1 cellular context compared by ENCODE assay signal in the genomic region with DNA sequence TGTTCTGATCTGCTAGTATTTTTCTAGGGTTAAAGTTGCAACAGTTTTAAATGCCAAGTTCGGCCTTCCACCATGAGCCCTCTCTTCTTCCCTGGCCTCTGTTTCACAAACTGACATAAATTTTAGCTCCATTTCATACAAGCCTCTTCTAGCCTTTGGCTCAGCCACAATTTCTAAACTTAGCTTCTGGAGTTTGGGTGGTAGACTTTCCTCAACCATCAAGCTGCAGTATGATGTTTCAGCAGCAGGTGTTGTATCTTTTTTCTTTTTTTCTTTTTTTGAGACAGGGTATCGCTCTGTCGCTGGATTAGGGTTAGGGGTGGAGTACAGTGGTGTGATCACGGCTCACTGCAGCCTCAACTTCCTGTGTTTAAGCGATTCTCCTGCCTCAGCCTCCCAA.
TF ChIP-seq lines count a peak whose summit lies in the region.

No MANE protein-coding gene starts in this region.

TF ChIP-seq in GM12878, 131 proteins besides CTCF, POLR2A, EP300 and RAD21:
- TF ChIP-seq BMI1 (IDR thresholded peaks at IDR 0.05; ENCODE audit: borderline replicate concordance) (no peak), FOS (IDR thresholded peaks at IDR 0.05; ENCODE audit: borderline replicate concordance, extremely low read depth, insufficient read length) (no peak), NFIC (IDR thresholded peaks at IDR 0.05; ENCODE audit: low read depth, low read length) (no peak), SP1 (IDR thresholded peaks at IDR 0.05; ENCODE audit: low read depth, low read length) (no peak), TBL1XR1 (IDR thresholded peaks at IDR 0.05; ENCODE audit: low read depth, low read length) (no peak), STAT1 (conservative IDR thresholded peaks at IDR 0.05) (no peak), ZNF274 (IDR thresholded peaks at IDR 0.05; ENCODE audit: insufficient read depth, insufficient read length) (no peak), PRDM15 (CRISPR knock-in tag; IDR thresholded peaks at IDR 0.05) (no peak), CREB1 (IDR thresholded peaks at IDR 0.05; ENCODE audit: low read depth) (no peak), SUPT20H (IDR thresholded peaks at IDR 0.05; ENCODE audit: borderline replicate concordance, control insufficient read depth, low read depth, low read length) (no peak), NR2C2 (IDR thresholded peaks at IDR 0.05; ENCODE audit: borderline replicate concordance, control insufficient read depth, insufficient read length, low read depth) (no peak), EZH2 (IDR thresholded peaks at IDR 0.05; ENCODE audit: borderline replicate concordance, control insufficient read depth, low read depth, low read length) (no peak), NFYA (IDR thresholded peaks at IDR 0.05; ENCODE audit: borderline replicate concordance, low read depth, low read length) (no peak)
- TF ChIP-seq, protein P1, sequence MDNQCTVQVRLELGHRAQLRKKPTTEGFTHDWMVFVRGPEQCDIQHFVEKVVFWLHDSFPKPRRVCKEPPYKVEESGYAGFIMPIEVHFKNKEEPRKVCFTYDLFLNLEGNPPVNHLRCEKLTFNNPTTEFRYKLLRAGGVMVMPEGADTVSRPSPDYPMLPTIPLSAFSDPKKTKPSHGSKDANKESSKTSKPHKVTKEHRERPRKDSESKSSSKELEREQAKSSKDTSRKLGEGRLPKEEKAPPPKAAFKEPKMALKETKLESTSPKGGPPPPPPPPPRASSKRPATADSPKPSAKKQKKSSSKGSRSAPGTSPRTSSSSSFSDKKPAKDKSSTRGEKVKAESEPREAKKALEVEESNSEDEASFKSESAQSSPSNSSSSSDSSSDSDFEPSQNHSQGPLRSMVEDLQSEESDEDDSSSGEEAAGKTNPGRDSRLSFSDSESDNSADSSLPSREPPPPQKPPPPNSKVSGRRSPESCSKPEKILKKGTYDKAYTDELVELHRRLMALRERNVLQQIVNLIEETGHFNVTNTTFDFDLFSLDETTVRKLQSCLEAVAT (IDR thresholded peaks at IDR 0.05): no peak
